ENCODE assay signal across 19 cellular contexts in genomic region chr2:157929871-157930667, GRCh38.
"Had no signal": no experiment of that assay in that cellular context is flagged by ENCODE, and none has a peak within 500 bp of the region (broad histone marks: within the 10 kb centered on the region; RNA-seq: fewer than 3 reads in every experiment).

No MANE protein-coding gene starts in this region.

- H3K36me3 ChIP-seq: adrenal gland, breast epithelium, esophagus squamous epithelium, ovary, suprapubic skin had no signal

- H3K27ac ChIP-seq: adrenal gland, breast epithelium, esophagus squamous epithelium, ovary, psoas muscle, skin epidermis, suprapubic skin had no signal

- H3K4me1 ChIP-seq: adrenal gland, breast epithelium, esophagus squamous epithelium, psoas muscle, suprapubic skin had no signal

- H3K9me3 ChIP-seq: adrenal gland, esophagus squamous epithelium, ovary, psoas muscle, suprapubic skin had no signal

- FAIRE-seq: astrocyte had no signal

- H3K4me3 ChIP-seq: adrenal gland, breast epithelium, esophagus squamous epithelium, ovary, psoas muscle, skin epidermis, suprapubic skin had no signal

- DNase-seq: activated CD4-positive, alpha-beta T cell treated with anti-CD3 and anti-CD28 coated beads for 1 hour; activated CD8-positive, alpha-beta memory T cell treated with anti-CD3 and anti-CD28 coated beads for 24 hours; activated gamma-delta T cell treated with Interleukin-2 at 50 U/mL for 16 hours; adrenal gland; cerebellar nuclear complex; cortex of kidney; effector CD8-positive, alpha-beta T cell; esophagus squamous epithelium; naive thymus-derived CD8-positive, alpha-beta T cell; ovary; psoas muscle; right cardiac atrium; stimulated activated CD4-positive, alpha-beta T cell treated with anti-CD3 and anti-CD28 coated beads, Interleukin-2, amount 100 ng/mL, for 48 hours; stimulated activated naive CD8-positive, alpha-beta T cell treated with anti-CD3 and anti-CD28 coated beads, Interleukin-15, amount 100 ng/mL, for 72 hours; trophoblast cell had no signal

- H3K27me3 ChIP-seq: breast epithelium, ovary, suprapubic skin had no signal
